Comparison of ENCODE assay signal across 3 cellular contexts in the genomic region with DNA sequence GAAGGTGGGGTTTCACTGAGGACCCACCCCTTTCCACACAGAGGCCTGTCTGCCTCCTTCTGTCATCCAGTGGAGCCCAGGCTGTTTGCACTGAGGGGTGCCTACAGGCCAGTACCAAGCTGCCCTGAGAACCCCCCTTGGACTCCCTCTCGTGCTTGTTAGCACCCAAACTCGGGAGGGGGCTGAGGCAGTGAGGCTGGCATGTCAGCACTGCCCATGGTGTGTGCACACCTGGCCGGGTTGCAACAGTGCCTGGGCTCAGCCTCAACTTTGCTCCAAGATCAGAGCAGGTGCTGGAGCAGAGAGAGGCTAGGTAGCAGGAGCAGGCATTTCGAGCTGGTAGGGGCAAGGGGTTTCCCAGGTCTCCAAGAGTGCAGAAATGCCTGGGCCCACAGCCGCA.
"Had no signal": no experiment of that assay in that cellular context is flagged by ENCODE, and none has a peak within 500 bp of the region (broad histone marks: within the 10 kb centered on the region; RNA-seq: fewer than 3 reads in every experiment).

No MANE protein-coding gene starts in this region.

- DNase-seq: GDM1, GF-D8 had no signal

- ATAC-seq: GM12878 had no signal

- H3K4me3 ChIP-seq: GM12878 had no signal
